ENCODE assay signal across 16 cellular contexts in genomic region chr16:78126662-78127061, GRCh38.
"Had no signal": no experiment of that assay in that cellular context is flagged by ENCODE, and none has a peak within 500 bp of the region (broad histone marks: within the 10 kb centered on the region; RNA-seq: fewer than 3 reads in every experiment).

No MANE protein-coding gene starts in this region.

- H3K36me3 ChIP-seq: adrenal gland, prostate gland, suprapubic skin, upper lobe of left lung had no signal

- H3K4me1 ChIP-seq: prostate gland had no signal

- H3K4me3 ChIP-seq: prostate gland, suprapubic skin, upper lobe of left lung had no signal

- H3K27me3 ChIP-seq: adrenal gland, suprapubic skin, upper lobe of left lung had no signal

- H3K9me3 ChIP-seq: adrenal gland, prostate gland, suprapubic skin, upper lobe of left lung had no signal

- ATAC-seq: activated CD4-positive, alpha-beta T cell treated with anti-CD3 and anti-CD28 coated beads for 36 hours; natural killer cell treated with Interleukin-12 subunit alpha and Interleukin-12 subunit beta and Interleukin-15 and Interleukin-18, amount 100 ng/mL, for 72 hours; stimulated activated memory B cell treated with anti-CD40 and anti-IgM and Interleukin-4, amounts not matched to agents 10 μg/mL and 1 μg/mL and 100 μg/mL, for 72 hours; T-helper 17 cell had no signal

- DNase-seq: activated CD4-positive, alpha-beta memory T cell treated with anti-CD3 and anti-CD28 coated beads, Interleukin-2, amount 10 ng/mL, durations not matched to agents 7 days and 5 days; activated CD4-positive, alpha-beta T cell treated with anti-CD3 and anti-CD28 coated beads for 36 hours; activated effector memory CD4-positive, alpha-beta T cell treated with Interleukin-2 at 50 U/mL for 16 hours; activated naive CD4-positive, alpha-beta T cell treated with anti-CD3 and anti-CD28 coated beads, Interleukin-2, amount 50 U/mL, for 16 hours; activated T-cell treated with anti-CD3 and anti-CD28 coated beads, Interleukin-2, amount 50 U/mL, for 24 hours; adrenal gland; mesendoderm; nucleus accumbens; stimulated activated CD4-positive, alpha-beta T cell treated with anti-CD3 and anti-CD28 coated beads, Interleukin-12 subunit alpha, Interleukin-12 subunit beta, amount 100 ng/mL, for 4 hours; stimulated activated CD4-positive, alpha-beta T cell treated with anti-CD3 and anti-CD28 coated beads, Interleukin-2, amount 100 ng/mL, for 24 hours; T-helper 17 cell; upper lobe of left lung had no signal

- H3K27ac ChIP-seq: adrenal gland, prostate gland, suprapubic skin, upper lobe of left lung had no signal
